ENCODE assay signal across 1 cellular context in genomic region chr2:38440655-38441054, GRCh38.
TF ChIP-seq lines count a peak whose summit lies in the region.

No MANE protein-coding gene starts in this region.

TF ChIP-seq in K562, 482 proteins besides CTCF, POLR2A, EP300 and RAD21 (continued from another document and continues in another):
- TF ChIP-seq ZNF561 (CRISPR knock-in tag; conservative IDR thresholded peaks at IDR 0.05) (no peak), MNT (conservative IDR thresholded peaks at IDR 0.05) (peak in 1 of 2 experiments; percentile 21; a peak in 1 of 4 replicates), SMAD1 (IDR thresholded peaks at IDR 0.05; ENCODE audit: low read depth, low read length, partially characterized antibody) (no peak), ZNF518B (CRISPR knock-in tag; IDR thresholded peaks at IDR 0.05) (no peak), CREM (IDR thresholded peaks at IDR 0.05; ENCODE audit: low read depth) (peak; percentile 68), ZNF395 (CRISPR knock-in tag; IDR thresholded peaks at IDR 0.05) (no peak; the same call in 1 of the 2 replicates), GTF2E2 (tag; IDR thresholded peaks at IDR 0.05) (no peak), SRSF3 (IDR thresholded peaks at IDR 0.05; ENCODE audit: insufficient read depth, low read length) (no peak), BRF1 (IDR thresholded peaks at IDR 0.05; ENCODE audit: borderline replicate concordance, extremely low read depth, insufficient read length) (no peak), GTF2F1 (IDR thresholded peaks at IDR 0.05; ENCODE audit: low read depth, low read length) (no peak), ZNF77 (CRISPR knock-in tag; IDR thresholded peaks at IDR 0.05) (no peak), ATF7 (IDR thresholded peaks at IDR 0.05) (peak; percentile 53; the same call in 1 of the 2 replicates), ZNF347 (CRISPR knock-in tag; IDR thresholded peaks at IDR 0.05; ENCODE audit: low read depth) (no peak), MLX (CRISPR knock-in tag; conservative IDR thresholded peaks at IDR 0.05) (no peak), RBM34 (IDR thresholded peaks at IDR 0.05; ENCODE audit: borderline replicate concordance, insufficient read depth, low read length) (no peak), ZBTB7A (IDR thresholded peaks at IDR 0.05; ENCODE audit: borderline replicate concordance, control insufficient read depth, low read depth, low read length) (no peak), SAFB2 (IDR thresholded peaks at IDR 0.05; ENCODE audit: borderline replicate concordance, low read depth, low read length, severe bottlenecking) (no peak), POU5F1 (IDR thresholded peaks at IDR 0.05; ENCODE audit: borderline replicate concordance, low read depth, low read length, partially characterized antibody) (no peak), ZNF436 (CRISPR knock-in tag; IDR thresholded peaks at IDR 0.05) (no peak), ARID2 (IDR thresholded peaks at IDR 0.05) (no peak), ZMIZ1 (IDR thresholded peaks at IDR 0.05; ENCODE audit: low read depth in 2 of 2, low read length in 2 of 2) (peak in 1 of 2 experiments; percentile 76; a peak in 2 of 4 replicates), SNIP1 (IDR thresholded peaks at IDR 0.05; ENCODE audit: low read depth) (no peak), ZNF583 (CRISPR knock-in tag; IDR thresholded peaks at IDR 0.05) (no peak), NKRF (IDR thresholded peaks at IDR 0.05; ENCODE audit: borderline replicate concordance) (no peak), ZNF76 (CRISPR knock-in tag; IDR thresholded peaks at IDR 0.05; ENCODE audit: borderline replicate concordance) (no peak), KLF16 (IDR thresholded peaks at IDR 0.05) (peak; percentile 77), NR2F6 (CRISPR knock-in tag; IDR thresholded peaks at IDR 0.05) (no peak), KHSRP (IDR thresholded peaks at IDR 0.05) (no peak), CREB3L1 (IDR thresholded peaks at IDR 0.05; ENCODE audit: borderline replicate concordance, low read depth) (no peak), CHCHD3 (CRISPR knock-in tag; IDR thresholded peaks at IDR 0.05) (no peak), DACH1 (IDR thresholded peaks at IDR 0.05; ENCODE audit: partially characterized antibody) (no peak), KLF1 (tag; IDR thresholded peaks at IDR 0.05) (no peak), ZNF407 (IDR thresholded peaks at IDR 0.05; ENCODE audit: low read depth) (no peak), LEF1 (IDR thresholded peaks at IDR 0.05) (peak; percentile 69; the same call in 1 of the 2 replicates), CBX8 (IDR thresholded peaks at IDR 0.05; ENCODE audit: borderline replicate concordance, extremely low read depth, low read depth, low read length, poor library complexity, severe bottlenecking) (no peak)
